In genomic region chr4:88765729-88766128, GRCh38 we compare ENCODE assay signal across 12 cellular contexts.
A peak's percentile ranks its signal among the peaks of the same experiment; 100 is the strongest.
DNase-seq lines count a peak whose midpoint lies in the region; ATAC-seq and TF ChIP-seq lines count a peak whose summit lies in the region.
"Had no signal": no experiment of that assay in that cellular context is flagged by ENCODE, and none has a peak within 500 bp of the region (broad histone marks: within the 10 kb centered on the region; RNA-seq: fewer than 3 reads in every experiment).

No MANE protein-coding gene starts in this region.

- TF ChIP-seq POLR2A in prostate gland (IDR thresholded peaks at IDR 0.05): no peak

- peaks cover 64% of the 10 kb centered on the region for H3K36me3 Mint-ChIP-seq in activated naive CD4-positive, alpha-beta T cell treated with anti-CD3 and anti-CD28 coated beads, Interleukin-2, amount 10 ng/mL, durations not matched to agents 7 days and 5 days

- intact Hi-C loops in prostate gland (cut with DNase I): no loop called here

- H3K4me3 ChIP-seq in prostate gland: no peak overlapping the region

- H3K9me3 ChIP-seq in prostate gland: no peaks in the 10 kb centered on the region

- no peaks in the 10 kb centered on the region for H3K27me3 ChIP-seq in prostate gland (replicated peaks; ENCODE audit: insufficient read depth)

- no peak for TF ChIP-seq CTCF in prostate gland (IDR thresholded peaks at IDR 0.05)

- H3K27ac ChIP-seq in prostate gland: no peak overlapping the region

- ATAC-seq in GM21423 (IDR thresholded peaks at IDR 0.05; ENCODE audit: unreplicated experiment): no peak
- ATAC-seq in HG03095 (IDR thresholded peaks at IDR 0.05; ENCODE audit: unreplicated experiment): no peak
- ATAC-seq: activated T-cell treated with anti-CD3 and anti-CD28 coated beads, Interleukin-2, amount 50 U/mL, for 4 hours had no signal

- H3K9me3 Mint-ChIP-seq in activated naive CD4-positive, alpha-beta T cell treated with anti-CD3 and anti-CD28 coated beads, Interleukin-2, amount 10 ng/mL, durations not matched to agents 7 days and 5 days: no peaks in the 10 kb centered on the region
- H3K9me3 Mint-ChIP-seq: activated T-cell treated with anti-CD3 and anti-CD28 coated beads, Interleukin-2, amount 50 U/mL, for 4 hours; stimulated activated naive CD8-positive, alpha-beta T cell treated with anti-CD3 and anti-CD28 coated beads, Interleukin-15, Interleukin-2, amounts not matched to agents 100 ng/mL and 50 ng/mL, for 24 hours had no signal

- H3K4me1 Mint-ChIP-seq in activated naive CD4-positive, alpha-beta T cell treated with anti-CD3 and anti-CD28 coated beads, Interleukin-2, amount 10 ng/mL, durations not matched to agents 7 days and 5 days: peaks cover 9% of the 10 kb centered on the region

- WGBS in prostate gland: 35% methylated on average over 2 of the region's 2 CpGs

- H3K27ac Mint-ChIP-seq in activated naive CD4-positive, alpha-beta T cell treated with anti-CD3 and anti-CD28 coated beads, Interleukin-2, amount 10 ng/mL, durations not matched to agents 7 days and 5 days: no peak overlapping the region
- H3K27ac Mint-ChIP-seq: stimulated activated naive CD8-positive, alpha-beta T cell treated with anti-CD3 and anti-CD28 coated beads, Interleukin-15, Interleukin-2, amounts not matched to agents 100 ng/mL and 50 ng/mL, for 24 hours had no signal

- H3K4me1 ChIP-seq in prostate gland (replicated peaks): no peaks in the 10 kb centered on the region

- no peaks in the 10 kb centered on the region for H3K36me3 ChIP-seq in prostate gland

- no peak overlapping the region for H3K4me3 Mint-ChIP-seq in activated naive CD4-positive, alpha-beta T cell treated with anti-CD3 and anti-CD28 coated beads, Interleukin-2, amount 10 ng/mL, durations not matched to agents 7 days and 5 days
- H3K4me3 Mint-ChIP-seq: activated T-cell treated with anti-CD3 and anti-CD28 coated beads, Interleukin-2, amount 50 U/mL, for 4 hours; stimulated activated naive CD8-positive, alpha-beta T cell treated with anti-CD3 and anti-CD28 coated beads, Interleukin-15, Interleukin-2, amounts not matched to agents 100 ng/mL and 50 ng/mL, for 24 hours had no signal

- CTCF ChIA-PET in activated naive CD4-positive, alpha-beta T cell treated with anti-CD3 and anti-CD28 coated beads, Interleukin-2, amount 10 ng/mL, durations not matched to agents 7 days and 5 days (lab: Charles Lee): no interaction called here

- no peaks in the 10 kb centered on the region for H3K27me3 Mint-ChIP-seq in activated naive CD4-positive, alpha-beta T cell treated with anti-CD3 and anti-CD28 coated beads, Interleukin-2, amount 10 ng/mL, durations not matched to agents 7 days and 5 days
- H3K27me3 Mint-ChIP-seq: stimulated activated naive CD8-positive, alpha-beta T cell treated with anti-CD3 and anti-CD28 coated beads, Interleukin-15, Interleukin-2, amounts not matched to agents 100 ng/mL and 50 ng/mL, for 24 hours had no signal

- DNase-seq in GM04503 (ENCODE audit: low read depth) (peak; percentile 76), T1000 (lab: John Stamatoyannopoulos, UW) (peak; percentile 25), foreskin melanocyte (peak; percentile 52), prostate gland (ENCODE audit: low spot score) (peak; percentile 14), retina (no peak)
- no peak for DNase-seq in activated naive CD4-positive, alpha-beta T cell treated with anti-CD3 and anti-CD28 coated beads, Interleukin-2, amount 10 ng/mL, durations not matched to agents 7 days and 5 days
- DNase-seq: activated T-cell treated with anti-CD3 and anti-CD28 coated beads, Interleukin-2, amount 50 U/mL, for 4 hours; DMS 273 treated with DMSO at 0.1 percent for 48 hours; NCI-H1694 treated with DMSO at 0.1 percent for 48 hours had no signal

Comparison
In these comparisons a context has a peak if more than half of its experiments do, and no peak if none do; other contexts are left out.
1. DNase-seq: peak in GM04503 (single experiment), T1000 (single experiment), foreskin melanocyte (single experiment) and prostate gland (single experiment); none in activated naive CD4-positive, alpha-beta T cell treated with anti-CD3 and anti-CD28 coated beads, Interleukin-2, amount 10 ng/mL, durations not matched to agents 7 days and 5 days (single experiment) and retina (single experiment).